22 cellular contexts compared by ENCODE assay signal in genomic region chr21:45901061-45901690, GRCh38.
"Had no signal": no experiment of that assay in that cellular context is flagged by ENCODE, and none has a peak within 500 bp of the region (broad histone marks: within the 10 kb centered on the region; RNA-seq: fewer than 3 reads in every experiment).

No MANE protein-coding gene starts in this region.

- H3K4me3 Mint-ChIP-seq: activated CD4-positive, alpha-beta T cell treated with anti-CD3 and anti-CD28 coated beads for 36 hours; activated naive CD4-positive, alpha-beta T cell treated with anti-CD3 and anti-CD28 coated beads, Interleukin-2, amount 10 ng/mL, durations not matched to agents 7 days and 5 days; activated naive CD8-positive, alpha-beta T cell treated with anti-CD3 and anti-CD28 coated beads, Interleukin-2, amount 50 U/mL, for 24 hours; central memory CD8-positive, alpha-beta T cell; mesothelial cell of epicardium; naive thymus-derived CD4-positive, alpha-beta T cell; T-cell had no signal

- DNase-seq: activated CD4-positive, alpha-beta T cell treated with anti-CD3 and anti-CD28 coated beads for 36 hours; activated CD4-positive, CD25-positive, alpha-beta regulatory T cell; activated CD8-positive, alpha-beta memory T cell treated with anti-CD3 and anti-CD28 coated beads for 24 hours; activated gamma-delta T cell; activated naive CD4-positive, alpha-beta T cell treated with anti-CD3 and anti-CD28 coated beads, Interleukin-2, amount 10 ng/mL, durations not matched to agents 7 days and 5 days; activated naive CD8-positive, alpha-beta T cell treated with anti-CD3 and anti-CD28 coated beads, Interleukin-2, amount 50 U/mL, for 24 hours; dermis blood vessel endothelial cell; effector CD4-positive, alpha-beta T cell; esophagus squamous epithelium; foreskin melanocyte; left ventricle myocardium superior; mammary epithelial cell; naive thymus-derived CD4-positive, alpha-beta T cell; retina; stimulated activated CD4-positive, alpha-beta T cell treated with anti-CD3 and anti-CD28 coated beads, Interleukin-15, amount 100 ng/mL, for 24 hours; stimulated activated naive CD4-positive, alpha-beta T cell treated with Interleukin-2 at 50 U/mL for 16 hours; T-cell had no signal

- H3K27me3 Mint-ChIP-seq: activated CD4-positive, alpha-beta T cell treated with anti-CD3 and anti-CD28 coated beads for 36 hours; activated naive CD4-positive, alpha-beta T cell treated with anti-CD3 and anti-CD28 coated beads, Interleukin-2, amount 10 ng/mL, durations not matched to agents 7 days and 5 days; activated naive CD8-positive, alpha-beta T cell treated with anti-CD3 and anti-CD28 coated beads, Interleukin-2, amount 50 U/mL, for 24 hours; central memory CD8-positive, alpha-beta T cell; naive thymus-derived CD4-positive, alpha-beta T cell; T-cell had no signal

- H3K9me3 ChIP-seq: esophagus squamous epithelium, prostate gland, tibial nerve had no signal

- H3K4me3 ChIP-seq: esophagus squamous epithelium, prostate gland, smooth muscle cell, tibial nerve had no signal

- H3K9me3 Mint-ChIP-seq: activated naive CD4-positive, alpha-beta T cell treated with anti-CD3 and anti-CD28 coated beads, Interleukin-2, amount 10 ng/mL, durations not matched to agents 7 days and 5 days; activated naive CD8-positive, alpha-beta T cell treated with anti-CD3 and anti-CD28 coated beads, Interleukin-2, amount 50 U/mL, for 24 hours; central memory CD8-positive, alpha-beta T cell; mesothelial cell of epicardium; naive thymus-derived CD4-positive, alpha-beta T cell; T-cell had no signal

- H3K4me1 Mint-ChIP-seq: activated naive CD4-positive, alpha-beta T cell treated with anti-CD3 and anti-CD28 coated beads, Interleukin-2, amount 10 ng/mL, durations not matched to agents 7 days and 5 days; activated naive CD8-positive, alpha-beta T cell treated with anti-CD3 and anti-CD28 coated beads, Interleukin-2, amount 50 U/mL, for 24 hours; central memory CD8-positive, alpha-beta T cell had no signal

- ATAC-seq: activated CD4-positive, alpha-beta T cell treated with anti-CD3 and anti-CD28 coated beads for 36 hours; activated naive CD8-positive, alpha-beta T cell treated with anti-CD3 and anti-CD28 coated beads, Interleukin-2, amount 50 U/mL, for 24 hours; left ventricle myocardium superior; naive thymus-derived CD4-positive, alpha-beta T cell; T-cell had no signal

- H3K4me1 ChIP-seq: esophagus squamous epithelium, prostate gland, tibial nerve had no signal

- H3K36me3 Mint-ChIP-seq: activated naive CD4-positive, alpha-beta T cell treated with anti-CD3 and anti-CD28 coated beads, Interleukin-2, amount 10 ng/mL, durations not matched to agents 7 days and 5 days had no signal

- H3K36me3 ChIP-seq: esophagus squamous epithelium, prostate gland had no signal

- H3K27me3 ChIP-seq: esophagus squamous epithelium, tibial nerve had no signal

- H3K27ac Mint-ChIP-seq: activated CD4-positive, alpha-beta T cell treated with anti-CD3 and anti-CD28 coated beads for 36 hours; activated naive CD4-positive, alpha-beta T cell treated with anti-CD3 and anti-CD28 coated beads, Interleukin-2, amount 10 ng/mL, durations not matched to agents 7 days and 5 days; activated naive CD8-positive, alpha-beta T cell treated with anti-CD3 and anti-CD28 coated beads, Interleukin-2, amount 50 U/mL, for 24 hours; mesothelial cell of epicardium; T-cell had no signal

- H3K27ac ChIP-seq: esophagus squamous epithelium, prostate gland, tibial nerve had no signal
